Comparison of ENCODE assay signal across 25 cellular contexts in the genomic region with DNA sequence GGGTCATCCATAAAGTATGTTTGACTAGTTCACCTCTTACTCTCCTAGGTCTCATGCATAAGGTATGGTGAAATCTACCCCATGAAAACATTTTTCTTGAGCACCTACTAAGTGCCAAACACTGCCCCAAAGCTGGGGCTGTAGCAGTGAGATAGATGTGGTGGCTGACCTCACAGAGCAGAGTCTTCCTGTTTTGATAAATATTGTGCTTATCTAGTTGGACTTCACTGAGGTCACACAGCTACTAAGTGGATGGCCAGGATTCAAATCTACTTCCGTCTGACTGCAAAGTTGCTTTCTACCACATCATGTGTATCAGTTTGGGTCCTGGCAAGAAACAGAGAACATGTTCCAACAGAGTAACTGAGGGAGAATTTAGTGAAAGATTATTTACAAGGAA.
"Had no signal": no experiment of that assay in that cellular context is flagged by ENCODE, and none has a peak within 500 bp of the region (broad histone marks: within the 10 kb centered on the region; RNA-seq: fewer than 3 reads in every experiment).

No MANE protein-coding gene starts in this region.

- H3K36me3 Mint-ChIP-seq: memory B cell; mesothelial cell of epicardium; natural killer cell treated with Interleukin-12 subunit alpha and Interleukin-12 subunit beta and Interleukin-15 and Interleukin-18, amount 100 ng/mL, for 72 hours; neural progenitor cell; stimulated activated naive B cell treated with anti-CD40 and anti-IgM and Interleukin-4, amounts not matched to agents 10 μg/mL and 1 μg/mL and 100 μg/mL, for 72 hours had no signal

- H3K4me3 Mint-ChIP-seq: memory B cell; mesothelial cell of epicardium; natural killer cell treated with Interleukin-12 subunit alpha and Interleukin-12 subunit beta and Interleukin-15 and Interleukin-18, amount 100 ng/mL, for 72 hours; neural progenitor cell; stimulated activated naive B cell treated with anti-CD40 and anti-IgM and Interleukin-4, amounts not matched to agents 10 μg/mL and 1 μg/mL and 100 μg/mL, for 72 hours; stimulated activated naive CD8-positive, alpha-beta T cell treated with anti-CD3 and anti-CD28 coated beads, Interleukin-15, amount 100 ng/mL, for 72 hours had no signal

- FAIRE-seq: pancreas had no signal

- H3K4me1 ChIP-seq: colonic mucosa, lower lobe of right lung, pancreas, testis, upper lobe of right lung, vagina had no signal

- ATAC-seq: left colon; lower lobe of right lung; pancreas; stimulated activated naive B cell treated with anti-CD40 and anti-IgM and Interleukin-4, amounts not matched to agents 10 μg/mL and 1 μg/mL and 100 μg/mL, for 72 hours; stimulated activated naive CD8-positive, alpha-beta T cell treated with anti-CD3 and anti-CD28 coated beads, Interleukin-15, amount 100 ng/mL, for 72 hours; upper lobe of right lung had no signal

- H3K79me2 ChIP-seq: hepatocyte had no signal

- H3K36me3 ChIP-seq: colonic mucosa, lower lobe of right lung, neural progenitor cell, pancreas, spleen, tibial nerve, upper lobe of right lung, vagina had no signal

- H3K4me3 ChIP-seq: colonic mucosa, hepatocyte, lower lobe of right lung, neural progenitor cell, pancreas, spleen, testis, tibial nerve, upper lobe of right lung, vagina had no signal

- H3K9me3 ChIP-seq: colonic mucosa, lower lobe of right lung, pancreas, spleen, testis, tibial nerve, upper lobe of right lung, vagina had no signal

- H3K9me3 Mint-ChIP-seq: memory B cell; mesothelial cell of epicardium; natural killer cell treated with Interleukin-12 subunit alpha and Interleukin-12 subunit beta and Interleukin-15 and Interleukin-18, amount 100 ng/mL, for 72 hours; stimulated activated naive CD8-positive, alpha-beta T cell treated with anti-CD3 and anti-CD28 coated beads, Interleukin-15, amount 100 ng/mL, for 72 hours had no signal

- H3K9ac ChIP-seq: neural progenitor cell had no signal

- H2AFZ ChIP-seq: hepatocyte, neural progenitor cell had no signal

- H3K4me2 ChIP-seq: hepatocyte, neural progenitor cell had no signal

- H3K27ac ChIP-seq: colonic mucosa, hepatocyte, lower lobe of right lung, neural progenitor cell, pancreas, spleen, testis, tibial nerve, upper lobe of right lung, vagina had no signal

- H3K27me3 ChIP-seq: colonic mucosa, hepatocyte, pancreas, spleen, testis, tibial nerve, upper lobe of right lung, vagina had no signal

- DNase-seq: colonic mucosa; dermis blood vessel endothelial cell; foreskin melanocyte; head of caudate nucleus; left colon; lower lobe of right lung; nucleus accumbens; pancreas; right cardiac atrium; spleen; stimulated activated CD4-positive, alpha-beta T cell treated with anti-CD3 and anti-CD28 coated beads, Interleukin-15, amount 100 ng/mL, for 24 hours; stimulated activated CD4-positive, alpha-beta T cell treated with anti-CD3 and anti-CD28 coated beads, Interleukin-1b, Interleukin-23, amount 100 ng/mL, for 48 hours; stimulated activated CD4-positive, alpha-beta T cell treated with anti-CD3 and anti-CD28 coated beads, Interleukin-4, amount 100 ng/mL, for 24 hours; stimulated activated naive B cell treated with anti-CD40 and anti-IgM and Interleukin-4, amounts not matched to agents 10 μg/mL and 1 μg/mL and 100 μg/mL, for 72 hours; stimulated activated naive CD8-positive, alpha-beta T cell treated with anti-CD3 and anti-CD28 coated beads, Interleukin-15, amount 100 ng/mL, for 72 hours; testis; upper lobe of right lung had no signal

- H3K27ac Mint-ChIP-seq: memory B cell; mesothelial cell of epicardium; neural progenitor cell; progenitor cell of endocrine pancreas; stimulated activated naive B cell treated with anti-CD40 and anti-IgM and Interleukin-4, amounts not matched to agents 10 μg/mL and 1 μg/mL and 100 μg/mL, for 72 hours; stimulated activated naive CD8-positive, alpha-beta T cell treated with anti-CD3 and anti-CD28 coated beads, Interleukin-15, amount 100 ng/mL, for 72 hours had no signal
